Comparison of ENCODE assay signal across 9 cellular contexts in genomic region chr1:151194894-151195594, GRCh38. TPM values are rescaled to one million over a fixed set of nuclear protein-coding genes. Genes with fewer than 3 reads are reported as not detected.
A peak's percentile ranks its signal among the peaks of the same experiment; 100 is the strongest.
DNase-seq lines count a peak whose midpoint lies in the region; TF ChIP-seq lines count a peak whose summit lies in the region.
"Not testable (repeated sequence)": the region's sequence is repeated elsewhere in the genome, so short reads cannot be mapped to it uniquely, and the experiment has no call there.
"Had no signal": no experiment of that assay in that cellular context is flagged by ENCODE, and none has a peak within 500 bp of the region (broad histone marks: within the 10 kb centered on the region; RNA-seq: fewer than 3 reads in every experiment).

No MANE protein-coding gene starts in this region.

- H3K36me3 ChIP-seq in esophagus squamous epithelium, prostate gland: not testable (repeated sequence)

- in situ Hi-C loops in Caki2 (cut with HindIII; ENCODE audit: low pct_unique_long_range_greater_than_20kb, low sequenced_read_pairs) = not testable (repeated sequence)

- peak overlapping the region; percentile 85 to 97 (median 92) for H3K27ac ChIP-seq in esophagus squamous epithelium
- not testable (repeated sequence) for H3K27ac ChIP-seq in prostate gland

- intact Hi-C loops in esophagus squamous epithelium (cut with DNase I) = loop anchor here (5.0 kb wide), 1 partner anchor 57 kb away; the partner anchor contains the start of gene PSMD4
- intact Hi-C loops in prostate gland (cut with DNase I) = not testable (repeated sequence)

- H3K4me1 ChIP-seq in esophagus squamous epithelium = peaks cover 0 to 54% (median 16%) of the 10 kb centered on the region in 3 donors
- H3K4me1 ChIP-seq in prostate gland (replicated peaks) = not testable (repeated sequence)

- not testable (repeated sequence) for H3K27me3 ChIP-seq in esophagus squamous epithelium; prostate gland (replicated peaks; ENCODE audit: insufficient read depth)

- not testable (repeated sequence) for TF ChIP-seq CTCF in esophagus squamous epithelium (IDR thresholded peaks at IDR 0.05); prostate gland (IDR thresholded peaks at IDR 0.05)

- not testable (repeated sequence) for TF ChIP-seq POLR2A in esophagus squamous epithelium (IDR thresholded peaks at IDR 0.05); prostate gland (IDR thresholded peaks at IDR 0.05)

- WGBS in esophagus squamous epithelium, 2 donors = 36 to 44% methylated on average over 14 to 17 of the region's 17 CpGs
- WGBS in prostate gland = 78% methylated on average over 17 of the region's 17 CpGs

- H3K4me3 ChIP-seq in esophagus squamous epithelium = peak overlapping the region; percentile 18 to 55 (median 30)
- H3K4me3 ChIP-seq in prostate gland = not testable (repeated sequence)

- H3K9me3 ChIP-seq in esophagus squamous epithelium, prostate gland: not testable (repeated sequence)

- DNase-seq in Caki2 (ENCODE audit: low read depth) (peak; percentile 82), HUDEP-2 (lab: John Stamatoyannopoulos, UW; ENCODE audit: unreplicated experiment in 76 of 76) (peak in 66 of 76 experiments; percentile 3 to 83 (median 44)), SIG-M5 treated with dmso at 0.1 percent for 504 hours (lab: John Stamatoyannopoulos, UW; ENCODE audit: unreplicated experiment) (peak; percentile 85), amniotic stem cell (lab: John Stamatoyannopoulos, UW) (peak; percentile 41), kidney tubule cell (ENCODE audit: low spot score) (peak; percentile 95), prostate gland (ENCODE audit: low spot score) (peak; percentile 53), ureter (ENCODE audit: low spot score) (peak; percentile 87)
- DNase-seq in esophagus squamous epithelium (lab: John Stamatoyannopoulos, UW) = not testable (repeated sequence)

RNA-seq across cellular contexts. Expression of gene PIP5K1A, which starts 3.3 kb away (rescaled TPM):
- 14.0 and 51.9 TPM in 2 replicates for total RNA-seq in Caki2 (2014; rRNA removed; shearing (Covaris generic); ENCODE audit: low replicate concordance)
- total RNA-seq in esophagus squamous epithelium (10 to 100 TPM; 21.5 to 49.2 (median 36.6) TPM), prostate gland (10 to 100 TPM; 40.2 to 96.7 TPM), ureter (55.9 TPM)

RNA-seq across cellular contexts. Expression of gene VPS72, which starts 5.0 kb away (rescaled TPM):
- total RNA-seq in Caki2 (2014; rRNA removed; shearing (Covaris generic); ENCODE audit: low replicate concordance) = 98.7 and 126 TPM in 2 replicates
- total RNA-seq in esophagus squamous epithelium = 10 to 100 TPM; 17.2 to 38.3 (median 29.7) TPM
- 10 to 100 TPM; 49.4 to 52.7 TPM for total RNA-seq in prostate gland
- total RNA-seq in ureter = 52.1 TPM

RNA-seq across cellular contexts. Expression of gene TMOD4, which starts 19.3 kb away (rescaled TPM):
- not detected in 2 replicates for total RNA-seq in Caki2 (2014; rRNA removed; shearing (Covaris generic); ENCODE audit: low replicate concordance)
- total RNA-seq in esophagus squamous epithelium (not detected), prostate gland (1 to 10 TPM in 1 of 2 donors, not detected in 1; 1.7 TPM), ureter (2.0 TPM)
- total RNA-seq: glomerular endothelial cell had no signal

RNA-seq across cellular contexts. Expression of gene SCNM1, which starts 29.1 kb away (rescaled TPM):
- total RNA-seq in Caki2 (2014; rRNA removed; shearing (Covaris generic); ENCODE audit: low replicate concordance) = 30.4 and 52.3 TPM in 2 replicates
- 10 to 100 TPM; 15.2 to 29.8 (median 18.5) TPM for total RNA-seq in esophagus squamous epithelium
- total RNA-seq in prostate gland = 10 to 100 TPM; 25.1 to 39.5 TPM
- total RNA-seq in ureter = 24.2 TPM

RNA-seq across cellular contexts. Expression of gene LYSMD1, which starts 29.3 kb away (rescaled TPM):
- 17.5 and 19.8 TPM in 2 replicates for total RNA-seq in Caki2 (2014; rRNA removed; shearing (Covaris generic); ENCODE audit: low replicate concordance)
- 1 to 10 TPM; 4.6 to 8.8 (median 5.9) TPM for total RNA-seq in esophagus squamous epithelium
- 10 to 100 TPM in 1 of 2 donors, 1 to 10 TPM in 1; 7.3 to 19.3 TPM for total RNA-seq in prostate gland
- 12.0 TPM for total RNA-seq in ureter
